15 cellular contexts compared by ENCODE assay signal in the genomic region with DNA sequence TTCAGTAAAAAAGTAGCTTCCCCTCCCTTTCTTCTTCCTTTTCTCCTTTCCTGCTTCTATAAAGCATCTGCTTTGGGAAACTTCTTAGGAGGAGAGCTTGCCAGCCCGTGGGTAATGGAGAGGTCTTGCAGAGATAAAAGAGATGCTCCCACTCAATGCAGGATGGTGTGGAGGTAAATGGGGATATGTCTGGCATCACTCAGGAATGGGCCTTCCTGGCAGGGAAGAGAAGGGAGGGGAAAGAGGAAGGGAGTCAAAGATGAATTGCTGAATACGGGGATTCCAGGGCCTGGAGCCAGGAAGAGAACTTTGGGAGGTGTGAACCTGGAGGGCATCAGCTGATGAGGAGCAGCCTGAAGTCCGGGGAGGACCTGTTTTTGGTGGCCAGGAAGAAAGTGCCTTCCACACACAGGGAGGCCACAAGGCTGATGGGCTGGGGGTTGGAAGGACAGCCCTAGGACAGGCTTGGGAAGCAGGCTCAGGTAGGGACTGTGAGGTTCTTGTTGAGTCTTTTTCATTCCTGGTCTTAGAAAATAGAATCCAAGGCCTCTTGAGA. TPM values are rescaled to one million over a fixed set of nuclear protein-coding genes. Genes with fewer than 3 reads are reported as not detected.
A peak's percentile ranks its signal among the peaks of the same experiment; 100 is the strongest.
DNase-seq lines count a peak whose midpoint lies in the region; ATAC-seq, FAIRE-seq and TF ChIP-seq lines count a peak whose summit lies in the region.
"Had no signal": no experiment of that assay in that cellular context is flagged by ENCODE, and none has a peak within 500 bp of the region (broad histone marks: within the 10 kb centered on the region; RNA-seq: fewer than 3 reads in every experiment).

No MANE protein-coding gene starts in this region.

- DNase-seq in GM23338 (ENCODE audit: low spot score) (no peak), astrocyte (ENCODE audit: low read depth) (no peak), memory B cell (ENCODE audit: low spot score in 2 of 2) (no peak), stomach (no peak), Caco-2 (no peak), GM19238 (ENCODE audit: insufficient read length, low spot score) (no peak), endodermal cell (no peak)
- DNase-seq: CD8-positive, alpha-beta T cell; central memory CD4-positive, alpha-beta T cell; NCI-H146; SHP77 treated with DMSO at 0.1 percent for 48 hours had no signal

- H3K27ac ChIP-seq in ACC112 (ENCODE audit: low read depth, low read length) (peak overlapping the region; percentile 99), GM23338 (ENCODE audit: low read depth) (no peak overlapping the region), astrocyte (ENCODE audit: low read depth, low read length) (peak overlapping the region; percentile 94), stomach (peak overlapping the region in 2 of 5 donors; percentile 9 to 49), endodermal cell (ENCODE audit: low read depth, low read length) (no peak overlapping the region)
- H3K27ac ChIP-seq: VCaP had no signal

- intact Hi-C loops in stomach (cut with DNase I; ENCODE audit: low total_unique reads) (no loop called here), Caco-2 (cut with micrococcal nuclease; ENCODE audit: unreplicated experiment) (no loop called here)

- no peaks in the 10 kb centered on the region for H3K36me3 Mint-ChIP-seq in GM23338 (ENCODE audit: low read depth)
- no peaks in the 10 kb centered on the region for H3K36me3 Mint-ChIP-seq in astrocyte (ENCODE audit: low read depth, unreplicated experiment)
- peaks cover 11% of the 10 kb centered on the region for H3K36me3 Mint-ChIP-seq in memory B cell
- no peaks in the 10 kb centered on the region for H3K36me3 Mint-ChIP-seq in Caco-2 (ENCODE audit: insufficient read depth, unreplicated experiment)
- no peaks in the 10 kb centered on the region for H3K36me3 Mint-ChIP-seq in endodermal cell (ENCODE audit: low read depth)
- H3K36me3 Mint-ChIP-seq: CD8-positive, alpha-beta T cell; IgD-negative memory B cell had no signal

- H3K9ac ChIP-seq in astrocyte (ENCODE audit: low read length) (peak overlapping the region; percentile 79), endodermal cell (ENCODE audit: extremely low read depth, low read length, poor library complexity, severe bottlenecking) (no peak overlapping the region)

- POLR2A ChIA-PET in Caco-2 (lab: Charles Lee) = no interaction called here

- H3K4me1 Mint-ChIP-seq in GM23338 (peaks cover 33% of the 10 kb centered on the region), astrocyte (ENCODE audit: low read depth, unreplicated experiment) (peaks cover 28% of the 10 kb centered on the region), memory B cell (peaks cover 20% of the 10 kb centered on the region), Caco-2 (ENCODE audit: low read depth, unreplicated experiment) (no peaks in the 10 kb centered on the region), endodermal cell (peaks cover 7% of the 10 kb centered on the region)

- H3F3A ChIP-seq in GM23338 (replicated peaks; ENCODE audit: low read depth) = no peaks in the 10 kb centered on the region

- no peak overlapping the region for H3K4me3 Mint-ChIP-seq in GM23338
- H3K4me3 Mint-ChIP-seq in astrocyte (ENCODE audit: unreplicated experiment) = no peak overlapping the region
- no peak overlapping the region for H3K4me3 Mint-ChIP-seq in memory B cell
- no peak overlapping the region for H3K4me3 Mint-ChIP-seq in Caco-2 (ENCODE audit: unreplicated experiment)
- no peak overlapping the region for H3K4me3 Mint-ChIP-seq in endodermal cell
- H3K4me3 Mint-ChIP-seq: CD8-positive, alpha-beta T cell; IgD-negative memory B cell had no signal

- peaks cover 5% of the 10 kb centered on the region for H3K27me3 Mint-ChIP-seq in GM23338 (ENCODE audit: insufficient read depth, low read depth, poor library complexity)
- H3K27me3 Mint-ChIP-seq in astrocyte (ENCODE audit: low read depth, unreplicated experiment) = no peaks in the 10 kb centered on the region
- no peaks in the 10 kb centered on the region for H3K27me3 Mint-ChIP-seq in memory B cell
- no peaks in the 10 kb centered on the region for H3K27me3 Mint-ChIP-seq in Caco-2 (ENCODE audit: insufficient read depth, unreplicated experiment)
- H3K27me3 Mint-ChIP-seq in endodermal cell (ENCODE audit: insufficient read depth) = no peaks in the 10 kb centered on the region
- H3K27me3 Mint-ChIP-seq: IgD-negative memory B cell had no signal

- no TSS peak for BruUV-seq in Caco-2 (replicated peaks; lab: Mats Ljungman, UMichigan)

- TF ChIP-seq EP300 in stomach (IDR thresholded peaks at IDR 0.05) = no peak

- H3K9me3 ChIP-seq in astrocyte (ENCODE audit: insufficient read depth, low read depth, low read length) (no peaks in the 10 kb centered on the region), stomach (peaks cover 0 to 7% (median 0%) of the 10 kb centered on the region in 4 donors), Caco-2 (peaks cover 7% of the 10 kb centered on the region; the same call in 1 of the 2 replicates), endodermal cell (ENCODE audit: control insufficient read depth, low read length) (peaks cover 11% of the 10 kb centered on the region)

- TF ChIP-seq CTCF in GM23338 (conservative IDR thresholded peaks at IDR 0.05; ENCODE audit: low read depth in 2 of 2) (no peak), astrocyte (IDR thresholded peaks at IDR 0.05; ENCODE audit: insufficient read depth, low read depth, low read length) (no peak), stomach (IDR thresholded peaks at IDR 0.05) (no peak), Caco-2 (IDR thresholded peaks at IDR 0.05; ENCODE audit: insufficient read depth in 1 of 2, low read depth in 1 of 2, low read length in 1 of 2, severe bottlenecking in 1 of 2, unreplicated experiment in 1 of 2) (no peak), endodermal cell (conservative IDR thresholded peaks at IDR 0.05) (no peak)

- CTCF ChIA-PET in Caco-2 (lab: Charles Lee) = no interaction called here

- TF ChIP-seq POLR2A in stomach (IDR thresholded peaks at IDR 0.05) = no peak

- H3K27ac Mint-ChIP-seq in GM23338 = no peak overlapping the region
- peak overlapping the region; percentile 42 for H3K27ac Mint-ChIP-seq in astrocyte (ENCODE audit: unreplicated experiment)
- H3K27ac Mint-ChIP-seq in memory B cell = peak overlapping the region; percentile 64
- no peak overlapping the region for H3K27ac Mint-ChIP-seq in Caco-2 (ENCODE audit: unreplicated experiment)
- H3K27ac Mint-ChIP-seq in endodermal cell = no peak overlapping the region
- H3K27ac Mint-ChIP-seq: CD8-positive, alpha-beta T cell had no signal

- FAIRE-seq in astrocyte (lab: Jason Lieb, UNC) = no peak

- no peaks in the 10 kb centered on the region for H4K20me1 ChIP-seq in GM23338 (replicated peaks; ENCODE audit: insufficient read depth)
- no peaks in the 10 kb centered on the region for H4K20me1 ChIP-seq in astrocyte (ENCODE audit: insufficient read depth, low read length)

- H2AFZ ChIP-seq in ACC112 (ENCODE audit: low read length, unreplicated experiment) = peak overlapping the region; percentile 19
- H2AFZ ChIP-seq in GM23338 = peak overlapping the region; percentile 67; the same call in 1 of the 2 replicates
- peak overlapping the region; percentile 78 for H2AFZ ChIP-seq in astrocyte (ENCODE audit: low read depth, low read length)

- peaks cover 34% of the 10 kb centered on the region for H3K4me1 ChIP-seq in ACC112 (ENCODE audit: control insufficient read depth, insufficient read depth, low read length, unreplicated experiment)
- H3K4me1 ChIP-seq in GM23338 (ENCODE audit: insufficient read depth) = peaks cover 22% of the 10 kb centered on the region
- peaks cover 33% of the 10 kb centered on the region for H3K4me1 ChIP-seq in astrocyte (ENCODE audit: insufficient read depth, low read length)
- peaks cover 0 to 28% (median 12%) of the 10 kb centered on the region in 4 donors for H3K4me1 ChIP-seq in stomach
- peaks cover 19% of the 10 kb centered on the region for H3K4me1 ChIP-seq in Caco-2
- peaks cover 4% of the 10 kb centered on the region for H3K4me1 ChIP-seq in endodermal cell (ENCODE audit: control insufficient read depth, insufficient read depth, low read length)

- H3K27me3 ChIP-seq in ACC112 (ENCODE audit: insufficient read depth, low read length) (no peaks in the 10 kb centered on the region), GM23338 (ENCODE audit: insufficient read depth) (no peaks in the 10 kb centered on the region), astrocyte (ENCODE audit: insufficient read depth, low read length) (no peaks in the 10 kb centered on the region), stomach (no peaks in the 10 kb centered on the region), Caco-2 (replicated peaks; ENCODE audit: control insufficient read depth, insufficient read depth, low read length) (no peaks in the 10 kb centered on the region), endodermal cell (ENCODE audit: control insufficient read depth, insufficient read depth, low read length, poor library complexity, severe bottlenecking) (no peaks in the 10 kb centered on the region)
- H3K27me3 ChIP-seq: esophagus muscularis mucosa had no signal

- WGBS in stomach, 5 donors = 63 to 91% (median 82%) methylated on average over 3 of the region's 3 CpGs
- WGBS in endodermal cell (ENCODE audit: insufficient coverage in 1 of 2, insufficient read length in 1 of 2), 2 experiments = 93 to 100% methylated on average over 1 to 3 of the region's 3 CpGs

- H3K36me3 ChIP-seq in ACC112 (ENCODE audit: insufficient read depth, low read length) (peaks cover 5% of the 10 kb centered on the region; the same call in 1 of the 2 replicates), GM23338 (ENCODE audit: insufficient read depth) (no peaks in the 10 kb centered on the region), astrocyte (ENCODE audit: insufficient read depth, low read length) (no peaks in the 10 kb centered on the region), stomach (no peaks in the 10 kb centered on the region), Caco-2 (ENCODE audit: control insufficient read depth, insufficient read depth, low read length) (no peaks in the 10 kb centered on the region), endodermal cell (ENCODE audit: control insufficient read depth, insufficient read depth, low read length) (no peaks in the 10 kb centered on the region)
- H3K36me3 ChIP-seq: esophagus muscularis mucosa had no signal

- H3K9me2 ChIP-seq in GM23338 (ENCODE audit: insufficient read depth) = no peaks in the 10 kb centered on the region; the same call in none of the 2 replicates

- ATAC-seq in GM23338 = no peak
- no peak for ATAC-seq in memory B cell (ENCODE audit: low read depth)
- ATAC-seq: CD8-positive, alpha-beta T cell had no signal

- no peaks in the 10 kb centered on the region; the same call in 2 of the 3 replicates for H3K9me3 Mint-ChIP-seq in GM23338
- peaks cover 6% of the 10 kb centered on the region for H3K9me3 Mint-ChIP-seq in astrocyte (ENCODE audit: unreplicated experiment)
- H3K9me3 Mint-ChIP-seq in memory B cell = peaks cover 13% of the 10 kb centered on the region
- peaks cover 28% of the 10 kb centered on the region for H3K9me3 Mint-ChIP-seq in Caco-2 (ENCODE audit: unreplicated experiment)
- no peaks in the 10 kb centered on the region for H3K9me3 Mint-ChIP-seq in endodermal cell

- H3K79me2 ChIP-seq in ACC112 (ENCODE audit: control insufficient read depth, insufficient read depth, low read length, unreplicated experiment) (no peaks in the 10 kb centered on the region), GM23338 (replicated peaks; ENCODE audit: insufficient read depth) (no peaks in the 10 kb centered on the region), astrocyte (ENCODE audit: insufficient read depth, low read length) (no peaks in the 10 kb centered on the region)

- no peak overlapping the region for H3K4me3 ChIP-seq in ACC112 (ENCODE audit: low read depth, low read length)
- H3K4me3 ChIP-seq in GM23338 = no peak overlapping the region
- no peak overlapping the region for H3K4me3 ChIP-seq in astrocyte (ENCODE audit: insufficient read depth, low read depth, low read length)
- no peak overlapping the region for H3K4me3 ChIP-seq in stomach
- no peak overlapping the region for H3K4me3 ChIP-seq in Caco-2 (ENCODE audit: low read depth, low read length)
- no peak overlapping the region for H3K4me3 ChIP-seq in endodermal cell (ENCODE audit: low read length)
- H3K4me3 ChIP-seq: esophagus muscularis mucosa had no signal

- H3K4me2 ChIP-seq in GM23338 (no peak overlapping the region), astrocyte (ENCODE audit: low read length) (peak overlapping the region; percentile 63)

RNA-seq across cellular contexts. Expression of a gene that starts 25.2 kb away (rescaled TPM):
- not detected in 2 replicates for total RNA-seq in GM23338 (2014; rRNA removed; shearing (Covaris generic))
- 0.14 TPM in 1 of 2 replicates, not detected in the other for polyA plus RNA-seq in GM23338 (2016; fragmentation: Nextera tagmentation; extraction: Ambion mirVana)
- total RNA-seq in astrocyte = not detected in 2 replicates
- 10 to 100 TPM in 2 of 5 donors, 1 to 10 TPM in 3; 1.2 to 25.4 (median 7.6) TPM for total RNA-seq in stomach
- 10 to 100 TPM in 2 of 3 donors, 1 to 10 TPM in 1; 4.6 to 64.9 (median 38.2) TPM for polyA plus RNA-seq in stomach
- 0.18 TPM in 1 of 2 replicates, not detected in the other for total RNA-seq in Caco-2 (2022)
- not detected for total RNA-seq in endodermal cell
- not detected for polyA plus RNA-seq in endodermal cell (2013, experiment 1 of 2)
- not detected for polyA plus RNA-seq in endodermal cell (2013, experiment 2 of 2)
- polyA plus RNA-seq: IgD-negative memory B cell had no signal

RNA-seq across cellular contexts. Expression of a gene that starts 27.1 kb away (rescaled TPM):
- 0.19 and 0.73 TPM in 2 replicates for total RNA-seq in GM23338 (2014; rRNA removed; shearing (Covaris generic))
- 0.47 and 0.65 TPM in 2 replicates for polyA plus RNA-seq in GM23338 (2016; fragmentation: Nextera tagmentation; extraction: Ambion mirVana)
- 0.31 and 0.43 TPM in 2 replicates for total RNA-seq in astrocyte
- total RNA-seq in stomach = not detected
- polyA plus RNA-seq in stomach = 1 to 10 TPM in 1 of 3 donors, under 1 TPM in 1, not detected in 1; 0.44 to 2.5 TPM
- total RNA-seq in Caco-2 (2022) = not detected in 2 replicates
- total RNA-seq in endodermal cell = 1 to 10 TPM in 1 of 2 donors, under 1 TPM in 1; 0.73 to 1.0 TPM
- 0.21 TPM for polyA plus RNA-seq in endodermal cell (2013, experiment 1 of 2)
- polyA plus RNA-seq in endodermal cell (2013, experiment 2 of 2) = 0.25 TPM
- total RNA-seq: CD8-positive, alpha-beta T cell had no signal
- polyA plus RNA-seq: IgD-negative memory B cell had no signal

RNA-seq across cellular contexts. Expression of a gene that starts 46.9 kb away (rescaled TPM):
- 15.1 and 16.2 TPM in 2 replicates for total RNA-seq in GM23338 (2014; rRNA removed; shearing (Covaris generic))
- 28.6 and 30.2 TPM in 2 replicates for polyA plus RNA-seq in GM23338 (2016; fragmentation: Nextera tagmentation; extraction: Ambion mirVana)
- total RNA-seq in astrocyte = 0.96 and 2.1 TPM in 2 replicates
- 1 to 10 TPM; 1.2 to 4.4 (median 2.0) TPM for total RNA-seq in stomach
- polyA plus RNA-seq in stomach = 1 to 10 TPM; 1.1 TPM
- total RNA-seq in Caco-2 (2022) = 20.7 and 23.6 TPM in 2 replicates
- total RNA-seq in endodermal cell = 10 to 100 TPM; 20.1 to 30.3 TPM
- polyA plus RNA-seq in endodermal cell (2013, experiment 1 of 2) = 29.4 TPM
- polyA plus RNA-seq in endodermal cell (2013, experiment 2 of 2) = 34.1 TPM
- polyA plus RNA-seq: IgD-negative memory B cell had no signal

Comparison
In these comparisons a context has a peak if more than half of its experiments do, and no peak if none do; other contexts are left out.
1. H2AFZ ChIP-seq: peak in every context shown above with its lines; median percentile 78 in astrocyte; 67 in GM23338; 19 in ACC112.
2. H3K27ac ChIP-seq: peak in ACC112 (single experiment) and astrocyte (single experiment); none in GM23338 (single experiment) and endodermal cell (single experiment).
3. H3K27ac Mint-ChIP-seq: peak in astrocyte (single experiment) and memory B cell (single experiment); none in GM23338 (single experiment), Caco-2 (single experiment) and endodermal cell (single experiment).